In the genomic region with DNA sequence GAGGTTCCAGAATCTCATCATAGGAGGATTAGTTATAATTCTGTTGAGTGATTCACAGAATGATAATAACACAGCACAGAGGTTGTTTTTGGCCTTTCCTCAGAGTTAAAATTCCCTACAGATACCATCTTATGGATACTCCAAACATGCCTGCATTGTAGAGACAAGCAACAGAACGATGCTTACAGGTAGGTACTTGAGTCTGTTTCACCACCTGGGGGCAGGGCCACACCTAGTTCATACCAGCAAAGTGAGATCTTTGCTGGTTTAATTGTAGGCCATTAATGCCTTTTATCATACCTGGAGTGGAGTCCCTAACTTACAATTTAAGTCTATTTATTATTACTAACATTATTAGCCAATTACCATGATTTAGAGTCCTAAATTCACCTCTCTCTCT, we compare ENCODE assay signal across 28 cellular contexts.
DNase-seq lines count a peak whose midpoint lies in the region; ATAC-seq and TF ChIP-seq lines count a peak whose summit lies in the region.
"Had no signal": no experiment of that assay in that cellular context is flagged by ENCODE, and none has a peak within 500 bp of the region (broad histone marks: within the 10 kb centered on the region; RNA-seq: fewer than 3 reads in every experiment).

No MANE protein-coding gene starts in this region.

- intact Hi-C loops in OCI-LY7 (cut with micrococcal nuclease; ENCODE audit: unreplicated experiment): no loop called here

- H3K4me2 ChIP-seq in GM23338 (no peak overlapping the region), OCI-LY7 (ENCODE audit: low read length) (no peak overlapping the region)

- CTCF ChIA-PET in OCI-LY7 (lab: Charles Lee; ENCODE audit: unreplicated experiment): no interaction called here

- H2AFZ ChIP-seq in GM23338: no peak overlapping the region
- no peak overlapping the region for H2AFZ ChIP-seq in OCI-LY7 (ENCODE audit: low read length)

- H3K79me2 ChIP-seq in GM23338 (replicated peaks; ENCODE audit: insufficient read depth): no peaks in the 10 kb centered on the region
- H3K79me2 ChIP-seq in OCI-LY7 (ENCODE audit: insufficient read depth, low read depth, low read length): no peaks in the 10 kb centered on the region

- no peaks in the 10 kb centered on the region for H3K9me3 Mint-ChIP-seq in GM23338
- no peaks in the 10 kb centered on the region for H3K9me3 Mint-ChIP-seq in T-helper 2 cell treated with Interferon-gamma antibody and Interleukin-4, amounts not matched to agents 5 μg/mL and 100 μg/mL, for 36 hours
- H3K9me3 Mint-ChIP-seq: activated naive CD8-positive, alpha-beta T cell treated with anti-CD3 and anti-CD28 coated beads, Interleukin-2, amount 10 ng/mL, durations not matched to agents 7 days and 5 days; memory B cell had no signal

- TF ChIP-seq CTCF in GM23338 (conservative IDR thresholded peaks at IDR 0.05; ENCODE audit: low read depth in 2 of 2): peak; percentile 45 to 75
- TF ChIP-seq CTCF in OCI-LY7 (conservative IDR thresholded peaks at IDR 0.05; ENCODE audit: low read length): no peak
- peak; percentile 57 for TF ChIP-seq CTCF in foreskin keratinocyte (conservative IDR thresholded peaks at IDR 0.05)

- no peak overlapping the region for H3K27ac ChIP-seq in GM23338 (ENCODE audit: low read depth)
- no peak overlapping the region for H3K27ac ChIP-seq in OCI-LY7 (ENCODE audit: low read depth, low read length, poor library complexity, severe bottlenecking)
- no peak overlapping the region for H3K27ac ChIP-seq in foreskin keratinocyte
- H3K27ac ChIP-seq: heart left ventricle, neutrophil, prostate gland, sigmoid colon, stomach, tibial artery, VCaP had no signal

- H4K20me1 ChIP-seq in GM23338 (replicated peaks; ENCODE audit: insufficient read depth) (no peaks in the 10 kb centered on the region), OCI-LY7 (ENCODE audit: insufficient read depth, low read length) (no peaks in the 10 kb centered on the region)

- H3K9me2 ChIP-seq in GM23338 (ENCODE audit: insufficient read depth): no peaks in the 10 kb centered on the region
- H3K9me2 ChIP-seq in OCI-LY7 (ENCODE audit: insufficient read depth, low read length): no peaks in the 10 kb centered on the region

- no peak overlapping the region for H3K4me3 Mint-ChIP-seq in GM23338
- H3K4me3 Mint-ChIP-seq in T-helper 2 cell treated with Interferon-gamma antibody and Interleukin-4, amounts not matched to agents 5 μg/mL and 100 μg/mL, for 36 hours: no peak overlapping the region
- H3K4me3 Mint-ChIP-seq: activated naive CD8-positive, alpha-beta T cell treated with anti-CD3 and anti-CD28 coated beads, Interleukin-2, amount 10 ng/mL, durations not matched to agents 7 days and 5 days; CD8-positive, alpha-beta memory T cell; central memory CD8-positive, alpha-beta T cell; memory B cell had no signal

- no peak overlapping the region for H3K27ac Mint-ChIP-seq in GM23338
- H3K27ac Mint-ChIP-seq in T-helper 2 cell treated with Interferon-gamma antibody and Interleukin-4, amounts not matched to agents 5 μg/mL and 100 μg/mL, for 36 hours: no peak overlapping the region
- H3K27ac Mint-ChIP-seq: activated naive CD8-positive, alpha-beta T cell treated with anti-CD3 and anti-CD28 coated beads, Interleukin-2, amount 10 ng/mL, durations not matched to agents 7 days and 5 days; CD8-positive, alpha-beta memory T cell; memory B cell had no signal

- no peaks in the 10 kb centered on the region for H3K9me3 ChIP-seq in OCI-LY7 (ENCODE audit: low read length)
- H3K9me3 ChIP-seq: heart left ventricle, neutrophil, prostate gland, sigmoid colon, stomach, tibial artery had no signal

- no peaks in the 10 kb centered on the region; the same call in 2 of the 3 replicates for H3K4me1 Mint-ChIP-seq in GM23338
- no peaks in the 10 kb centered on the region for H3K4me1 Mint-ChIP-seq in T-helper 2 cell treated with Interferon-gamma antibody and Interleukin-4, amounts not matched to agents 5 μg/mL and 100 μg/mL, for 36 hours (ENCODE audit: low read depth)
- H3K4me1 Mint-ChIP-seq: CD8-positive, alpha-beta memory T cell; central memory CD8-positive, alpha-beta T cell had no signal

- H3K4me3 ChIP-seq in GM23338 (no peak overlapping the region), OCI-LY7 (ENCODE audit: low read depth, low read length, poor library complexity, severe bottlenecking) (no peak overlapping the region)
- H3K4me3 ChIP-seq: heart left ventricle, prostate gland, sigmoid colon, stomach, tibial artery had no signal

- H3K27me3 ChIP-seq in GM23338 (ENCODE audit: insufficient read depth): no peaks in the 10 kb centered on the region
- no peaks in the 10 kb centered on the region for H3K27me3 ChIP-seq in foreskin keratinocyte
- H3K27me3 ChIP-seq: heart left ventricle, neutrophil, sigmoid colon, stomach, tibial artery had no signal

- BruUV-seq in OCI-LY7 (replicated peaks; lab: Mats Ljungman, UMichigan): no TSS peak

- DNase-seq in DMS 273 (lab: John Stamatoyannopoulos, UW; ENCODE audit: unreplicated experiment) (peak; percentile 5), DMS 273 treated with DMSO at 0.1 percent for 48 hours (lab: John Stamatoyannopoulos, UW) (no peak), GM23338 (ENCODE audit: low spot score) (peak; percentile 53), OCI-LY7 (ENCODE audit: low spot score) (peak; percentile 1), foreskin keratinocyte (peak; percentile 66 to 87), G401 (ENCODE audit: low spot score) (no peak)
- no peak for DNase-seq in T-helper 2 cell treated with Interferon-gamma antibody and Interleukin-4, amounts not matched to agents 5 μg/mL and 100 μg/mL, for 36 hours (ENCODE audit: low spot score)
- DNase-seq: 8988T; activated naive CD8-positive, alpha-beta T cell treated with anti-CD3 and anti-CD28 coated beads, Interleukin-2, amount 10 ng/mL, durations not matched to agents 7 days and 5 days; CD8-positive, alpha-beta memory T cell; HCEC 1CT; heart left ventricle; left cardiac atrium; NCI-H1105 treated with DMSO at 0.1 percent for 48 hours; NCI-H2107; NCI-H510A treated with DMSO at 0.1 percent for 48 hours; sigmoid colon; stimulated activated CD4-positive, alpha-beta T cell treated with anti-CD3 and anti-CD28 coated beads, Interleukin-15, amount 100 ng/mL, for 24 hours; stomach; T-helper 2 cell; tibial artery had no signal

- POLR2A ChIA-PET in OCI-LY7 (lab: Charles Lee): no interaction called here

- ATAC-seq in GM23338 (peak; percentile 57), foreskin keratinocyte (peak; percentile 61), HG02798 (IDR thresholded peaks at IDR 0.05; ENCODE audit: poor library complexity, unreplicated experiment) (no peak)
- ATAC-seq: heart left ventricle, left cardiac atrium, SK-N-SH treated with all-trans-retinoic acid at 6 μM for 48 hours had no signal

- in situ Hi-C loops in G401 (cut with HindIII; ENCODE audit: low sequenced_read_pairs): no loop called here

- H3K4me1 ChIP-seq in GM23338 (ENCODE audit: insufficient read depth) (no peaks in the 10 kb centered on the region), OCI-LY7 (ENCODE audit: insufficient read depth, low read length, poor library complexity, severe bottlenecking) (no peaks in the 10 kb centered on the region), foreskin keratinocyte (no peaks in the 10 kb centered on the region)
- H3K4me1 ChIP-seq: heart left ventricle, prostate gland, sigmoid colon, stomach, tibial artery had no signal

- H3K36me3 Mint-ChIP-seq in GM23338 (ENCODE audit: low read depth): no peaks in the 10 kb centered on the region
- no peaks in the 10 kb centered on the region for H3K36me3 Mint-ChIP-seq in T-helper 2 cell treated with Interferon-gamma antibody and Interleukin-4, amounts not matched to agents 5 μg/mL and 100 μg/mL, for 36 hours (ENCODE audit: low read depth)
- H3K36me3 Mint-ChIP-seq: activated naive CD8-positive, alpha-beta T cell treated with anti-CD3 and anti-CD28 coated beads, Interleukin-2, amount 10 ng/mL, durations not matched to agents 7 days and 5 days; CD8-positive, alpha-beta memory T cell; memory B cell had no signal

- H3K36me3 ChIP-seq in GM23338 (ENCODE audit: insufficient read depth) (no peaks in the 10 kb centered on the region), OCI-LY7 (ENCODE audit: insufficient read depth, low read length) (no peaks in the 10 kb centered on the region)
- H3K36me3 ChIP-seq: heart left ventricle, neutrophil, prostate gland, sigmoid colon, stomach, tibial artery had no signal

- H3F3A ChIP-seq in GM23338 (replicated peaks; ENCODE audit: low read depth): no peaks in the 10 kb centered on the region

- H3K27me3 Mint-ChIP-seq in GM23338 (ENCODE audit: insufficient read depth, low read depth, poor library complexity): no peaks in the 10 kb centered on the region
- no peaks in the 10 kb centered on the region for H3K27me3 Mint-ChIP-seq in T-helper 2 cell treated with Interferon-gamma antibody and Interleukin-4, amounts not matched to agents 5 μg/mL and 100 μg/mL, for 36 hours (ENCODE audit: low read depth)
- H3K27me3 Mint-ChIP-seq: activated naive CD8-positive, alpha-beta T cell treated with anti-CD3 and anti-CD28 coated beads, Interleukin-2, amount 10 ng/mL, durations not matched to agents 7 days and 5 days; central memory CD8-positive, alpha-beta T cell had no signal

TF ChIP-seq in GM23338, 12 proteins besides CTCF, POLR2A, EP300 and RAD21:
- TF ChIP-seq NANOG (IDR thresholded peaks at IDR 0.05; ENCODE audit: borderline replicate concordance): no peak
- no peak for TF ChIP-seq ZNF331 (CRISPR knock-in tag; IDR thresholded peaks at IDR 0.05; ENCODE audit: low read depth)

Comparison
In these comparisons a context has a peak if more than half of its experiments do, and no peak if none do; other contexts are left out.
1. DNase-seq: peak in DMS 273 (single experiment), GM23338 (single experiment), OCI-LY7 (single experiment) and foreskin keratinocyte (2 of 2); none in DMS 273 treated with DMSO at 0.1 percent for 48 hours (single experiment), T-helper 2 cell treated with Interferon-gamma antibody and Interleukin-4, amounts not matched to agents 5 μg/mL and 100 μg/mL, for 36 hours (single experiment) and G401 (single experiment).